Comparison of ENCODE assay signal across 18 cellular contexts in genomic region chr7:77442631-77443420, GRCh38. TPM values are rescaled to one million over a fixed set of nuclear protein-coding genes. Genes with fewer than 3 reads are reported as not detected.
DNase-seq lines count a peak whose midpoint lies in the region; ATAC-seq, FAIRE-seq and TF ChIP-seq lines count a peak whose summit lies in the region.
"Had no signal": no experiment of that assay in that cellular context is flagged by ENCODE, and none has a peak within 500 bp of the region (broad histone marks: within the 10 kb centered on the region; RNA-seq: fewer than 3 reads in every experiment).

No MANE protein-coding gene starts in this region.

- ATAC-seq in IMR-90 (ENCODE audit: low read depth): no peak
- ATAC-seq in GM21526 (IDR thresholded peaks at IDR 0.05; ENCODE audit: low FRiP score, unreplicated experiment): no peak
- ATAC-seq: stimulated activated memory B cell treated with anti-CD40 and anti-IgM and Interleukin-4, amounts not matched to agents 10 μg/mL and 1 μg/mL and 100 μg/mL, for 72 hours had no signal

- H2AFZ ChIP-seq in IMR-90 (replicated peaks; ENCODE audit: low read length, poor library complexity) (no peak overlapping the region), astrocyte (ENCODE audit: low read depth, low read length) (no peak overlapping the region), keratinocyte (ENCODE audit: control insufficient read depth, low read length) (peak overlapping the region; percentile 19)

- TF ChIP-seq RAD21 in IMR-90 (IDR thresholded peaks at IDR 0.05; ENCODE audit: low read length): no peak

- no peak overlapping the region; the same call in 1 of the 2 replicates for H4K5ac ChIP-seq in IMR-90 (ENCODE audit: low read depth, low read length)

- no TSS peak for BruUV-seq in IMR-90 (replicated peaks; lab: Mats Ljungman, UMichigan)

- H2BK120ac ChIP-seq in IMR-90 (ENCODE audit: low read depth, low read length): peak overlapping the region; percentile 7; the same call in 1 of the 2 replicates

- H3K36me3 Mint-ChIP-seq in astrocyte (ENCODE audit: low read depth, unreplicated experiment): peaks cover 1% of the 10 kb centered on the region
- H3K36me3 Mint-ChIP-seq in activated CD4-positive, alpha-beta memory T cell treated with anti-CD3 and anti-CD28 coated beads for 36 hours: no peaks in the 10 kb centered on the region
- H3K36me3 Mint-ChIP-seq: activated naive CD8-positive, alpha-beta T cell treated with anti-CD3 and anti-CD28 coated beads, Interleukin-2, amount 10 ng/mL, durations not matched to agents 7 days and 5 days; stimulated activated memory B cell treated with anti-CD40 and anti-IgM and Interleukin-4, amounts not matched to agents 10 μg/mL and 1 μg/mL and 100 μg/mL, for 72 hours had no signal

- H4K8ac ChIP-seq in IMR-90 (ENCODE audit: low read depth in 2 of 2, low read length in 2 of 2): no peak overlapping the region; a peak in 1 of 4 replicates

- 0 out of 2 replicates have a peak overlapping the region, but pooled peaks have one; percentile 5 for H3K4ac ChIP-seq in IMR-90 (ENCODE audit: low read depth, low read length)

- peak overlapping the region; percentile 90 for H3K27ac Mint-ChIP-seq in astrocyte (ENCODE audit: unreplicated experiment)
- H3K27ac Mint-ChIP-seq in activated CD4-positive, alpha-beta memory T cell treated with anti-CD3 and anti-CD28 coated beads for 36 hours: no peak overlapping the region
- H3K27ac Mint-ChIP-seq: activated naive CD8-positive, alpha-beta T cell treated with anti-CD3 and anti-CD28 coated beads, Interleukin-2, amount 10 ng/mL, durations not matched to agents 7 days and 5 days; stimulated activated memory B cell treated with anti-CD40 and anti-IgM and Interleukin-4, amounts not matched to agents 10 μg/mL and 1 μg/mL and 100 μg/mL, for 72 hours had no signal

- in situ Hi-C loops in ACHN (cut with HindIII; ENCODE audit: low pct_ligation_motif_present, low pct_unique_long_range_greater_than_20kb, low sequenced_read_pairs): no loop called here
- in situ Hi-C loops in IMR-90 (cut with MboI; ENCODE audit: low sequenced_read_pairs): no loop called here

- no peak overlapping the region for H2BK20ac ChIP-seq in IMR-90 (ENCODE audit: low read depth, low read length)

- intact Hi-C loops in IMR-90 (cut with micrococcal nuclease): no loop called here
- intact Hi-C loops in activated CD4-positive, alpha-beta memory T cell treated with anti-CD3 and anti-CD28 coated beads for 36 hours (cut with micrococcal nuclease): no loop called here

- H3K36me3 ChIP-seq in IMR-90 (ENCODE audit: control insufficient read depth, insufficient read depth, low read length) (no peaks in the 10 kb centered on the region), astrocyte (ENCODE audit: insufficient read depth, low read length) (no peaks in the 10 kb centered on the region), keratinocyte (ENCODE audit: control insufficient read depth in 2 of 2, extremely low read depth in 1 of 2, insufficient read depth in 2 of 2, low read length in 2 of 2) (no peaks in the 10 kb centered on the region)
- H3K36me3 ChIP-seq: BE2C, colonic mucosa, vagina had no signal

- H3K18ac ChIP-seq in IMR-90 (ENCODE audit: low read depth, low read length): no peak overlapping the region; the same call in 1 of the 2 replicates

- H3K79me1 ChIP-seq in IMR-90 (ENCODE audit: low read depth in 1 of 2, low read length in 2 of 2): 0 out of 4 replicates have a peak, but pooled peaks cover 0 to 4% of the 10 kb centered on the region in 2 experiments

- H3K27me3 ChIP-seq in IMR-90 (ENCODE audit: control insufficient read depth, insufficient read depth, low read length): no peaks in the 10 kb centered on the region
- no peaks in the 10 kb centered on the region for H3K27me3 ChIP-seq in astrocyte (ENCODE audit: insufficient read depth, low read length)
- H3K27me3 ChIP-seq in keratinocyte (ENCODE audit: control insufficient read depth, extremely low read depth, insufficient read depth, low read length): no peaks in the 10 kb centered on the region
- H3K27me3 ChIP-seq: colonic mucosa, vagina had no signal

- H3K27ac ChIP-seq in IMR-90 (ENCODE audit: insufficient read depth, low read length) (no peak overlapping the region), astrocyte (ENCODE audit: low read depth, low read length) (peak overlapping the region; percentile 5), keratinocyte (ENCODE audit: control insufficient read depth, insufficient read depth, low read length) (peak overlapping the region; percentile 39)
- H3K27ac ChIP-seq: colonic mucosa, SK-N-MC, vagina had no signal

- dilution Hi-C loops in IMR-90 (cut with HindIII; ENCODE audit: low sequenced_read_pairs, unreplicated experiment): no loop called here
- dilution Hi-C loops in keratinocyte (cut with MboI; ENCODE audit: extremely low pct_ligation_motif_present, low sequenced_read_pairs): no loop called here

- peak; percentile 73 for FAIRE-seq in astrocyte (lab: Jason Lieb, UNC)
- FAIRE-seq in keratinocyte (lab: Jason Lieb, UNC): peak; percentile 87
- FAIRE-seq in frontal cortex (lab: Jason Lieb, UNC): no peak

- no peaks in the 10 kb centered on the region for H3K27me3 Mint-ChIP-seq in astrocyte (ENCODE audit: low read depth, unreplicated experiment)
- no peaks in the 10 kb centered on the region for H3K27me3 Mint-ChIP-seq in activated CD4-positive, alpha-beta memory T cell treated with anti-CD3 and anti-CD28 coated beads for 36 hours
- H3K27me3 Mint-ChIP-seq: stimulated activated memory B cell treated with anti-CD40 and anti-IgM and Interleukin-4, amounts not matched to agents 10 μg/mL and 1 μg/mL and 100 μg/mL, for 72 hours had no signal

- CTCF ChIA-PET in IMR-90 (lab: Yijun Ruan, JAX): interaction anchor here (0.6 kb wide), 1 partner anchor 87 kb away, joined by 3 read pairs; no protein-coding TSS in a partner anchor
- CTCF ChIA-PET in activated CD4-positive, alpha-beta memory T cell treated with anti-CD3 and anti-CD28 coated beads for 36 hours (lab: Charles Lee): no interaction called here

- no peak overlapping the region for H3K23ac ChIP-seq in IMR-90 (ENCODE audit: low read depth, low read length)

- H3K9me3 Mint-ChIP-seq in astrocyte (ENCODE audit: unreplicated experiment): no peaks in the 10 kb centered on the region
- no peaks in the 10 kb centered on the region for H3K9me3 Mint-ChIP-seq in activated CD4-positive, alpha-beta memory T cell treated with anti-CD3 and anti-CD28 coated beads for 36 hours
- H3K9me3 Mint-ChIP-seq: activated naive CD8-positive, alpha-beta T cell treated with anti-CD3 and anti-CD28 coated beads, Interleukin-2, amount 10 ng/mL, durations not matched to agents 7 days and 5 days; stimulated activated memory B cell treated with anti-CD40 and anti-IgM and Interleukin-4, amounts not matched to agents 10 μg/mL and 1 μg/mL and 100 μg/mL, for 72 hours had no signal

- no peak overlapping the region for H3K14ac ChIP-seq in IMR-90 (replicated peaks; ENCODE audit: low read depth, low read length)

- 0 out of 3 replicates have a peak overlapping the region, but pooled peaks have one; percentile 19 for H2BK15ac ChIP-seq in IMR-90 (ENCODE audit: low read depth, low read length)

- H2BK5ac ChIP-seq in IMR-90 (ENCODE audit: low read depth, low read length, poor library complexity, severe bottlenecking): peak overlapping the region; percentile 7

- H3K4me1 ChIP-seq in IMR-90 (ENCODE audit: control insufficient read depth, insufficient read depth, low read length): peaks cover 6% of the 10 kb centered on the region
- H3K4me1 ChIP-seq in astrocyte (ENCODE audit: insufficient read depth, low read length): peaks cover 14% of the 10 kb centered on the region
- peaks cover 25% of the 10 kb centered on the region for H3K4me1 ChIP-seq in keratinocyte (ENCODE audit: control insufficient read depth, extremely low read depth, insufficient read depth, low read length)
- H3K4me1 ChIP-seq: BE2C, colonic mucosa, vagina had no signal

- peak; percentile 19 for DNase-seq in ACHN
- DNase-seq in IMR-90: peak; percentile 50
- DNase-seq in astrocyte (ENCODE audit: low read depth): peak; percentile 48
- DNase-seq in keratinocyte (ENCODE audit: low read depth, low spot score): no peak
- no peak for DNase-seq in frontal cortex (ENCODE audit: low spot score in 2 of 2)
- DNase-seq in glomerular visceral epithelial cell (ENCODE audit: extremely low spot score): no peak
- DNase-seq in activated CD4-positive, alpha-beta memory T cell treated with anti-CD3 and anti-CD28 coated beads for 36 hours: no peak
- DNase-seq: activated CD8-positive, alpha-beta memory T cell treated with anti-CD3 and anti-CD28 coated beads, Interleukin-2, amount 50 U/mL, for 4 hours; activated naive CD8-positive, alpha-beta T cell treated with anti-CD3 and anti-CD28 coated beads, Interleukin-2, amount 10 ng/mL, durations not matched to agents 7 days and 5 days; BE2C; colonic mucosa; KBM-7; NCI-H1694; stimulated activated CD4-positive, alpha-beta T cell treated with anti-CD3 and anti-CD28 coated beads, Interleukin-4, amount 100 ng/mL, for 24 hours had no signal

- TF ChIP-seq CTCF in IMR-90 (conservative IDR thresholded peaks at IDR 0.05; ENCODE audit: low read depth, low read length) (no peak), astrocyte (IDR thresholded peaks at IDR 0.05; ENCODE audit: insufficient read depth, low read depth, low read length) (no peak), keratinocyte (optimal IDR thresholded peaks at IDR 0.05 in 1 of 3, IDR thresholded peaks at IDR 0.05 in 1 of 3, conservative IDR thresholded peaks at IDR 0.05 in 1 of 3; ENCODE audit: extremely low read depth in 1 of 3, insufficient read depth in 2 of 3, low read length in 3 of 3) (no peak)

- no peaks in the 10 kb centered on the region for H3K9me3 ChIP-seq in IMR-90 (ENCODE audit: control insufficient read depth, insufficient read depth, low read length)
- H3K9me3 ChIP-seq in astrocyte (ENCODE audit: insufficient read depth, low read depth, low read length): no peaks in the 10 kb centered on the region
- H3K9me3 ChIP-seq in keratinocyte (ENCODE audit: control insufficient read depth, low read depth, low read length): no peaks in the 10 kb centered on the region
- H3K9me3 ChIP-seq: BE2C, colonic mucosa, vagina had no signal

- H4K91ac ChIP-seq in IMR-90 (ENCODE audit: insufficient read depth, low read depth, low read length): no peak overlapping the region

- TF ChIP-seq POLR2A in IMR-90 (IDR thresholded peaks at IDR 0.05; ENCODE audit: low read depth, low read length): no peak

- no peak overlapping the region for H3K4me2 ChIP-seq in IMR-90 (ENCODE audit: low read depth, low read length)
- peak overlapping the region; percentile 35 for H3K4me2 ChIP-seq in astrocyte (ENCODE audit: low read length)
- H3K4me2 ChIP-seq in keratinocyte (ENCODE audit: control insufficient read depth, extremely low read depth, insufficient read depth, low read depth, low read length): peak overlapping the region; percentile 60

- H4K20me1 ChIP-seq in IMR-90 (ENCODE audit: insufficient read depth, low read length) (no peaks in the 10 kb centered on the region), astrocyte (ENCODE audit: insufficient read depth, low read length) (no peaks in the 10 kb centered on the region), keratinocyte (ENCODE audit: control insufficient read depth, extremely low read depth, insufficient read depth, low read length) (no peaks in the 10 kb centered on the region)

- peaks cover 4% of the 10 kb centered on the region; the same call in 1 of the 2 replicates for H3K9me1 ChIP-seq in IMR-90 (ENCODE audit: insufficient read depth, low read length)
- no peaks in the 10 kb centered on the region for H3K9me1 ChIP-seq in keratinocyte (ENCODE audit: control insufficient read depth, extremely low read depth, insufficient read depth, low read length)

- no peak overlapping the region for H2AK9ac ChIP-seq in IMR-90 (replicated peaks; ENCODE audit: low read depth, low read length, poor library complexity)

- H3K79me2 ChIP-seq in astrocyte (ENCODE audit: insufficient read depth, low read length) (no peaks in the 10 kb centered on the region), keratinocyte (ENCODE audit: control insufficient read depth, insufficient read depth, low read length) (no peaks in the 10 kb centered on the region)

- no peak overlapping the region for H2AK5ac ChIP-seq in IMR-90 (ENCODE audit: low read depth, low read length)

- no peak overlapping the region for H3K4me3 ChIP-seq in IMR-90 (ENCODE audit: insufficient read depth, low read depth, low read length)
- H3K4me3 ChIP-seq in astrocyte (ENCODE audit: insufficient read depth, low read depth, low read length): no peak overlapping the region
- peak overlapping the region in 1 of 3 experiments; percentile 12 for H3K4me3 ChIP-seq in keratinocyte (ENCODE audit: control insufficient read depth in 2 of 3, extremely low read depth in 1 of 3, insufficient read depth in 2 of 3, low read depth in 1 of 3, low read length in 3 of 3)
- H3K4me3 ChIP-seq: colonic mucosa, SK-N-MC, vagina had no signal

- no peak overlapping the region for H3K9ac ChIP-seq in IMR-90 (ENCODE audit: low read depth, low read length)
- no peak overlapping the region for H3K9ac ChIP-seq in astrocyte (ENCODE audit: low read length)
- no peak overlapping the region for H3K9ac ChIP-seq in keratinocyte (ENCODE audit: control insufficient read depth, extremely low read depth, insufficient read depth, low read length)

- peaks cover 39% of the 10 kb centered on the region for H3K4me1 Mint-ChIP-seq in astrocyte (ENCODE audit: low read depth, unreplicated experiment)
- peaks cover 10% of the 10 kb centered on the region for H3K4me1 Mint-ChIP-seq in activated CD4-positive, alpha-beta memory T cell treated with anti-CD3 and anti-CD28 coated beads for 36 hours (ENCODE audit: low read depth)
- H3K4me1 Mint-ChIP-seq: stimulated activated memory B cell treated with anti-CD40 and anti-IgM and Interleukin-4, amounts not matched to agents 10 μg/mL and 1 μg/mL and 100 μg/mL, for 72 hours had no signal

- POLR2A ChIA-PET in IMR-90 (lab: Charles Lee; ENCODE audit: unreplicated experiment): no interaction called here
- POLR2A ChIA-PET in activated CD4-positive, alpha-beta memory T cell treated with anti-CD3 and anti-CD28 coated beads for 36 hours (lab: Charles Lee): no interaction called here

- H3K56ac ChIP-seq in IMR-90 (ENCODE audit: extremely low read depth, insufficient read depth, low read length): no peak overlapping the region

- WGBS in IMR-90 (ENCODE audit: extremely low coverage in 2 of 2, insufficient read length in 1 of 2), 2 experiments: no CpG with 5 or more reads among the region's 5 CpGs

- H3K4me3 Mint-ChIP-seq in astrocyte (ENCODE audit: unreplicated experiment): peak overlapping the region; percentile 68
- no peak overlapping the region for H3K4me3 Mint-ChIP-seq in activated CD4-positive, alpha-beta memory T cell treated with anti-CD3 and anti-CD28 coated beads for 36 hours
- H3K4me3 Mint-ChIP-seq: activated naive CD8-positive, alpha-beta T cell treated with anti-CD3 and anti-CD28 coated beads, Interleukin-2, amount 10 ng/mL, durations not matched to agents 7 days and 5 days; stimulated activated memory B cell treated with anti-CD40 and anti-IgM and Interleukin-4, amounts not matched to agents 10 μg/mL and 1 μg/mL and 100 μg/mL, for 72 hours had no signal

RNA-seq across cellular contexts. Expression of gene GSAP, which starts 26.7 kb away (rescaled TPM):
- total RNA-seq in IMR-90 (2012; rRNA removed): 1.8 and 1.9 TPM in 2 replicates
- 1.0 and 1.6 TPM in 2 replicates for polyA plus RNA-seq in IMR-90 (2012; rRNA removed)
- polyA plus RNA-seq in IMR-90 (2012; cell fraction: cytosol; rRNA removed): 0.43 and 0.59 TPM in 2 replicates
- polyA plus RNA-seq in IMR-90 (2012; cell fraction: nucleus; rRNA removed; ENCODE audit: low replicate concordance): 1.4 and 17.7 TPM in 2 replicates
- total RNA-seq in astrocyte: 2.7 and 4.1 TPM in 2 replicates
- polyA plus RNA-seq in keratinocyte: 2.8 to 5.4 TPM (median 5.0 TPM) in 3 replicates
- polyA plus RNA-seq in keratinocyte (2011; ENCODE audit: low read depth): 5.3 TPM
- 2.1 and 4.5 TPM in 2 replicates for polyA plus RNA-seq in keratinocyte (2011; cell fraction: cytosol; rRNA removed)
- 14.3 and 15.2 TPM in 2 replicates for polyA plus RNA-seq in keratinocyte (2011; cell fraction: nucleus; rRNA removed)
- polyA plus RNA-seq in keratinocyte (2012; ENCODE audit: low replicate concordance): 1.8 and 7.3 TPM in 2 replicates
- 4.6 to 11.1 TPM (median 6.0 TPM) in 3 replicates for polyA minus RNA-seq in keratinocyte
- 4.0 TPM for polyA minus RNA-seq in keratinocyte (2011; cell fraction: cytosol; rRNA and poly(A)+ RNA removed)
- polyA minus RNA-seq in keratinocyte (2011; cell fraction: nucleus; rRNA and poly(A)+ RNA removed): 5.2 and 16.1 TPM in 2 replicates
- 9.0 TPM for total RNA-seq in frontal cortex
- 1 to 10 TPM; 1.7 to 1.9 TPM for total RNA-seq in activated CD4-positive, alpha-beta memory T cell treated with anti-CD3 and anti-CD28 coated beads for 36 hours

Comparison
In these comparisons a context has a peak if more than half of its experiments do, and no peak if none do; other contexts are left out.
1. DNase-seq: peak in ACHN (single experiment), IMR-90 (single experiment) and astrocyte (single experiment); none in keratinocyte (single experiment), frontal cortex (0 of 2), glomerular visceral epithelial cell (single experiment) and activated CD4-positive, alpha-beta memory T cell treated with anti-CD3 and anti-CD28 coated beads for 36 hours (single experiment).